ENCODE assay signal across 9 cellular contexts in the genomic region with DNA sequence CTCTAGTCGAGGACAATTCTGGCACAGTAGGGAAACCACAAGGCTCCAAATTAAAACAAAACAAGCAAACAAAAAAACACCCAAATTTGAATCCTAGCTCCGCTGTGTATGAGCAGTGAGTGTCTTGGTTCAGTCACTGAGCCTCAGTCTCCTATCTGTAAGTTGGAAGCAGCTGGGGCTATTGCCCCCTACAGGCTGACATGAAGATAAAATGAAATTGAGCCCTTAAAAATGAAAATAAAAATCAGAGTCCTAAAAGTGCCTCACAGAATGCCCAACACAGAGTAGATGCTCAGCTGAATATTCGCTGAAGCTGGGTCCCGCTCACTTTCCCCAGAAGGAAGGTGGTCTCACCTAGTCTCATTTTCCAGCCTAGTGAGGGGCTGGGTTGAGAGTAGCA.
DNase-seq lines count a peak whose midpoint lies in the region; ATAC-seq, FAIRE-seq and TF ChIP-seq lines count a peak whose summit lies in the region.
"Had no signal": no experiment of that assay in that cellular context is flagged by ENCODE, and none has a peak within 500 bp of the region (broad histone marks: within the 10 kb centered on the region; RNA-seq: fewer than 3 reads in every experiment).

No MANE protein-coding gene starts in this region.

- no peak overlapping the region for H3K4me2 ChIP-seq in neural progenitor cell

- no peaks in the 10 kb centered on the region for H3K36me3 ChIP-seq in brain microvascular endothelial cell (replicated peaks)
- H3K36me3 ChIP-seq in neural progenitor cell: no peaks in the 10 kb centered on the region

- peaks cover 6% of the 10 kb centered on the region for H3K27me3 ChIP-seq in brain microvascular endothelial cell (replicated peaks)
- H3K27me3 ChIP-seq in neural progenitor cell: peaks cover 5% of the 10 kb centered on the region

- H3K4me1 ChIP-seq in neural progenitor cell: no peaks in the 10 kb centered on the region

- in situ Hi-C loops in brain microvascular endothelial cell (cut with HindIII; ENCODE audit: low pct_ligation_motif_present, low sequenced_read_pairs): no loop called here

- no peaks in the 10 kb centered on the region for H3K9me3 Mint-ChIP-seq in neural progenitor cell
- no peaks in the 10 kb centered on the region for H3K9me3 Mint-ChIP-seq in activated naive CD8-positive, alpha-beta T cell treated with anti-CD3 and anti-CD28 coated beads, Interleukin-2, amount 50 U/mL, for 24 hours
- H3K9me3 Mint-ChIP-seq: T-helper 1 cell treated with Interleukin-12 subunit alpha and Interleukin-12 subunit beta and Interleukin-4 antibody, amounts not matched to agents 30 μg/mL and 1 μg/mL, for 36 hours had no signal

- ATAC-seq in HG03095 (IDR thresholded peaks at IDR 0.05; ENCODE audit: unreplicated experiment): no peak
- ATAC-seq in activated naive CD8-positive, alpha-beta T cell treated with anti-CD3 and anti-CD28 coated beads, Interleukin-2, amount 50 U/mL, for 24 hours: no peak

- H3K4me3 Mint-ChIP-seq in neural progenitor cell: no peak overlapping the region
- H3K4me3 Mint-ChIP-seq in activated naive CD8-positive, alpha-beta T cell treated with anti-CD3 and anti-CD28 coated beads, Interleukin-2, amount 50 U/mL, for 24 hours: no peak overlapping the region
- H3K4me3 Mint-ChIP-seq: T-helper 1 cell treated with Interleukin-12 subunit alpha and Interleukin-12 subunit beta and Interleukin-4 antibody, amounts not matched to agents 30 μg/mL and 1 μg/mL, for 36 hours had no signal

- H3K27me3 Mint-ChIP-seq in neural progenitor cell (ENCODE audit: insufficient read depth, low read depth): peaks cover 20% of the 10 kb centered on the region
- peaks cover 23% of the 10 kb centered on the region for H3K27me3 Mint-ChIP-seq in activated naive CD8-positive, alpha-beta T cell treated with anti-CD3 and anti-CD28 coated beads, Interleukin-2, amount 50 U/mL, for 24 hours

- DNase-seq in LNCaP clone FGC (ENCODE audit: low read depth) (no peak), brain microvascular endothelial cell (no peak), neural progenitor cell (ENCODE audit: low spot score) (peak; percentile 34), NCI-H1092 (lab: John Stamatoyannopoulos, UW) (no peak)
- DNase-seq in activated naive CD8-positive, alpha-beta T cell treated with anti-CD3 and anti-CD28 coated beads, Interleukin-2, amount 50 U/mL, for 24 hours: no peak

- H3K36me3 Mint-ChIP-seq in neural progenitor cell: peaks cover 3% of the 10 kb centered on the region
- no peaks in the 10 kb centered on the region for H3K36me3 Mint-ChIP-seq in activated naive CD8-positive, alpha-beta T cell treated with anti-CD3 and anti-CD28 coated beads, Interleukin-2, amount 50 U/mL, for 24 hours (ENCODE audit: low read depth)

- no peaks in the 10 kb centered on the region for H3K79me2 ChIP-seq in neural progenitor cell (ENCODE audit: low read depth)

- TF ChIP-seq CTCF in LNCaP clone FGC (IDR thresholded peaks at IDR 0.05; ENCODE audit: control insufficient read depth, extremely low read depth, insufficient read depth) (peak; percentile 41), brain microvascular endothelial cell (IDR thresholded peaks at IDR 0.05; ENCODE audit: low read depth, low read length, missing control alignments) (peak; percentile 77), neural progenitor cell (IDR thresholded peaks at IDR 0.05) (peak; percentile 63)

- no peak overlapping the region for H3K9ac ChIP-seq in neural progenitor cell

- no peaks in the 10 kb centered on the region for H3K9me3 ChIP-seq in neural progenitor cell (ENCODE audit: low read depth)

- no peaks in the 10 kb centered on the region for H4K20me1 ChIP-seq in neural progenitor cell (ENCODE audit: low read depth)

- no peak overlapping the region for H3K27ac ChIP-seq in brain microvascular endothelial cell
- H3K27ac ChIP-seq in neural progenitor cell: no peak overlapping the region

- peaks cover 13% of the 10 kb centered on the region for H3K4me1 Mint-ChIP-seq in neural progenitor cell
- H3K4me1 Mint-ChIP-seq in activated naive CD8-positive, alpha-beta T cell treated with anti-CD3 and anti-CD28 coated beads, Interleukin-2, amount 50 U/mL, for 24 hours: peaks cover 5% of the 10 kb centered on the region

- H3K4me3 ChIP-seq in LNCaP clone FGC (ENCODE audit: low read depth, low read length) (no peak overlapping the region), brain microvascular endothelial cell (ENCODE audit: low read depth, low read length) (no peak overlapping the region), neural progenitor cell (no peak overlapping the region)

- no peak overlapping the region for H3K27ac Mint-ChIP-seq in neural progenitor cell
- H3K27ac Mint-ChIP-seq in activated naive CD8-positive, alpha-beta T cell treated with anti-CD3 and anti-CD28 coated beads, Interleukin-2, amount 50 U/mL, for 24 hours: no peak overlapping the region
- H3K27ac Mint-ChIP-seq: T-helper 1 cell treated with Interleukin-12 subunit alpha and Interleukin-12 subunit beta and Interleukin-4 antibody, amounts not matched to agents 30 μg/mL and 1 μg/mL, for 36 hours had no signal

- no peaks in the 10 kb centered on the region for H3F3A ChIP-seq in neural progenitor cell (ENCODE audit: low read depth)

- FAIRE-seq in G401.6 (lab: Jason Lieb, UNC): peak; percentile 17
- FAIRE-seq: H54 had no signal

- H2AFZ ChIP-seq in neural progenitor cell (replicated peaks): no peak overlapping the region
